34 cellular contexts compared by ENCODE assay signal in the genomic region with DNA sequence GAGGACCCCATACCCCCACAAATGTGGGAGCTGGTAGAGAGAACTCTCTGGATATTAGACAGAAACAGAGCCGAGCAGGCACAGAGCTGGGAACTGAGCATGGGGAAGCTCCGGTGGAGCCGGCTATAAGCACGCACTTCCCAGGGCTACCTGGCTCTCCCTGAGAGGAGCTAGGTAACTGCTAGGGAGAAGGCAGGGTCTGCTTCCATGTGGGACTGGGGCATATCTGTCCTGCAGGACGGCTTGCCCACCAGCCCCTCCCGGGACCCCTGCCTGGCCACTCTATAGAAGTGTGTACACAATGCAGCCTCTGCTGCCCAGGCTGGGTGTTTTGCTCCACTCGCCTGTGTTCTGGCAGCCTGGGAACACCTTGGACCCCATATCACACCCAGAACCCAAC.
"Had no signal": no experiment of that assay in that cellular context is flagged by ENCODE, and none has a peak within 500 bp of the region (broad histone marks: within the 10 kb centered on the region; RNA-seq: fewer than 3 reads in every experiment).

No MANE protein-coding gene starts in this region.

- H3K27me3 ChIP-seq: adrenal gland, body of pancreas, brain microvascular endothelial cell, breast epithelium had no signal

- H3K4me3 ChIP-seq: adrenal gland, body of pancreas, breast epithelium had no signal

- H3K4me1 ChIP-seq: adrenal gland, body of pancreas, breast epithelium had no signal

- H3K4me3 Mint-ChIP-seq: activated B cell treated with CpG ODN at 0.5 μM for 24 hours; activated CD4-positive, alpha-beta memory T cell treated with anti-CD3 and anti-CD28 coated beads for 36 hours; activated CD4-positive, alpha-beta T cell treated with anti-CD3 and anti-CD28 coated beads, Interleukin-2, amount 10 ng/mL, durations not matched to agents 24 days and 14 days; activated CD8-positive, alpha-beta T cell treated with anti-CD3 and anti-CD28 coated beads for 36 hours; activated naive CD4-positive, alpha-beta T cell treated with anti-CD3 and anti-CD28 coated beads for 36 hours; activated naive CD8-positive, alpha-beta T cell treated with anti-CD3 and anti-CD28 coated beads for 36 hours; activated T-cell treated with anti-CD3 and anti-CD28 coated beads, Interleukin-2, amount 50 U/mL, for 4 hours; activated T-cell treated with anti-CD3 and anti-CD28 coated beads, Interleukin-2, amount 50 U/mL, for 72 hours; activated T-helper 1 cell treated with anti-CD3 and anti-CD28 coated beads, Interleukin-12 subunit alpha, Interleukin-12 subunit beta, Interleukin-2, Interleukin-4 antibody, amounts not matched to agents 30 ng/mL and 10 ng/mL and 1 ng/mL, durations not matched to agents 14 hours and 24 hours and 36 hours; activated T-helper 17 cell treated with anti-CD3 and anti-CD28 coated beads, Interleukin-2, amount 50 U/mL, for 72 hours; T-cell; T-helper 17 cell; T-helper 2 cell treated with Interferon-gamma antibody and Interleukin-4, amounts not matched to agents 5 μg/mL and 100 μg/mL, for 36 hours had no signal

- H3K27ac Mint-ChIP-seq: activated B cell treated with CpG ODN at 0.5 μM for 24 hours; activated CD4-positive, alpha-beta memory T cell treated with anti-CD3 and anti-CD28 coated beads for 36 hours; activated CD4-positive, alpha-beta T cell treated with anti-CD3 and anti-CD28 coated beads, Interleukin-2, amount 10 ng/mL, durations not matched to agents 24 days and 14 days; activated CD8-positive, alpha-beta T cell treated with anti-CD3 and anti-CD28 coated beads for 36 hours; activated naive CD4-positive, alpha-beta T cell treated with anti-CD3 and anti-CD28 coated beads for 36 hours; activated naive CD4-positive, alpha-beta T cell treated with anti-CD3 and anti-CD28 coated beads, Interleukin-2, amount 50 U/mL, for 72 hours; activated naive CD8-positive, alpha-beta T cell treated with anti-CD3 and anti-CD28 coated beads for 36 hours; activated T-cell treated with anti-CD3 and anti-CD28 coated beads, Interleukin-2, amount 50 U/mL, for 72 hours; activated T-helper 1 cell treated with anti-CD3 and anti-CD28 coated beads, Interleukin-12 subunit alpha, Interleukin-12 subunit beta, Interleukin-2, Interleukin-4 antibody, amounts not matched to agents 30 ng/mL and 10 ng/mL and 1 ng/mL, durations not matched to agents 14 hours and 24 hours and 36 hours; activated T-helper 17 cell treated with anti-CD3 and anti-CD28 coated beads, Interleukin-2, amount 50 U/mL, for 72 hours; T-cell; T-helper 17 cell; T-helper 2 cell treated with Interferon-gamma antibody and Interleukin-4, amounts not matched to agents 5 μg/mL and 100 μg/mL, for 36 hours had no signal

- H3K27ac ChIP-seq: adrenal gland, body of pancreas, brain microvascular endothelial cell, breast epithelium, VCaP had no signal

- H3K36me3 Mint-ChIP-seq: activated CD4-positive, alpha-beta memory T cell treated with anti-CD3 and anti-CD28 coated beads for 36 hours; activated naive CD8-positive, alpha-beta T cell treated with anti-CD3 and anti-CD28 coated beads for 36 hours; T-cell had no signal

- ATAC-seq: activated CD8-positive, alpha-beta T cell treated with anti-CD3 and anti-CD28 coated beads for 36 hours; activated naive CD4-positive, alpha-beta T cell treated with anti-CD3 and anti-CD28 coated beads, Interleukin-2, amount 50 U/mL, for 72 hours; activated T-cell treated with anti-CD3 and anti-CD28 coated beads, Interleukin-2, amount 50 U/mL, for 4 hours; activated T-cell treated with anti-CD3 and anti-CD28 coated beads, Interleukin-2, amount 50 U/mL, for 72 hours; activated T-helper 17 cell treated with anti-CD3 and anti-CD28 coated beads, Interleukin-2, amount 50 U/mL, for 72 hours; body of pancreas; T-cell; T-helper 17 cell had no signal

- H3K36me3 ChIP-seq: adrenal gland, brain microvascular endothelial cell, breast epithelium had no signal

- H3K9me3 ChIP-seq: adrenal gland, body of pancreas, breast epithelium had no signal

- DNase-seq: activated B cell treated with CpG ODN at 0.5 μM for 24 hours; activated CD4-positive, alpha-beta memory T cell treated with anti-CD3 and anti-CD28 coated beads for 36 hours; activated CD4-positive, alpha-beta T cell treated with anti-CD3 and anti-CD28 coated beads for 4 hours; activated CD4-positive, alpha-beta T cell treated with anti-CD3 and anti-CD28 coated beads, Interleukin-2, amount 10 ng/mL, durations not matched to agents 24 days and 14 days; activated CD4-positive, alpha-beta T cell treated with anti-CD3 and anti-CD28 coated beads, Interleukin-2, amount 50 U/mL, for 1 hour; activated CD4-positive, alpha-beta T cell treated with anti-CD3 and anti-CD28 coated beads, Interleukin-2, amount 50 U/mL, for 4 hours; activated CD4-positive, CD25-positive, alpha-beta regulatory T cell treated with anti-CD3 and anti-CD28 coated beads, Interleukin-2, amount 50 U/mL, for 72 hours; activated CD8-positive, alpha-beta memory T cell treated with anti-CD3 and anti-CD28 coated beads, Interleukin-2, amount 50 U/mL, for 4 hours; activated CD8-positive, alpha-beta T cell treated with anti-CD3 and anti-CD28 coated beads for 36 hours; activated effector memory CD4-positive, alpha-beta T cell treated with anti-CD3 and anti-CD28 coated beads, Interleukin-2, amount 50 U/mL, for 16 hours; activated gamma-delta T cell treated with Interleukin-2 at 50 U/mL for 16 hours; activated naive CD4-positive, alpha-beta T cell; activated naive CD4-positive, alpha-beta T cell treated with anti-CD3 and anti-CD28 coated beads for 36 hours; activated naive CD4-positive, alpha-beta T cell treated with anti-CD3 and anti-CD28 coated beads, Interleukin-2, amount 50 U/mL, for 16 hours; activated naive CD8-positive, alpha-beta T cell treated with anti-CD3 and anti-CD28 coated beads for 36 hours; activated T-cell treated with anti-CD3 and anti-CD28 coated beads for 4 hours; activated T-cell treated with anti-CD3 and anti-CD28 coated beads, Interleukin-2, amount 50 U/mL, for 1 hour; activated T-cell treated with anti-CD3 and anti-CD28 coated beads, Interleukin-2, amount 50 U/mL, for 4 hours; activated T-cell treated with anti-CD3 and anti-CD28 coated beads, Interleukin-2, amount 50 U/mL, for 72 hours; adrenal gland; amniotic stem cell; aorta; body of pancreas; central memory CD4-positive, alpha-beta T cell; T-cell; T-helper 17 cell; T-helper 9 cell had no signal

- H3K4me1 Mint-ChIP-seq: activated B cell treated with CpG ODN at 0.5 μM for 24 hours; activated CD4-positive, alpha-beta T cell treated with anti-CD3 and anti-CD28 coated beads, Interleukin-2, amount 10 ng/mL, durations not matched to agents 24 days and 14 days; activated naive CD8-positive, alpha-beta T cell treated with anti-CD3 and anti-CD28 coated beads for 36 hours; activated T-helper 17 cell treated with anti-CD3 and anti-CD28 coated beads, Interleukin-2, amount 50 U/mL, for 72 hours; T-cell; T-helper 17 cell had no signal

- H3K27me3 Mint-ChIP-seq: activated B cell treated with CpG ODN at 0.5 μM for 24 hours; activated CD4-positive, alpha-beta memory T cell treated with anti-CD3 and anti-CD28 coated beads for 36 hours; activated CD4-positive, alpha-beta T cell treated with anti-CD3 and anti-CD28 coated beads, Interleukin-2, amount 10 ng/mL, durations not matched to agents 24 days and 14 days; activated CD8-positive, alpha-beta T cell treated with anti-CD3 and anti-CD28 coated beads for 36 hours; activated naive CD8-positive, alpha-beta T cell treated with anti-CD3 and anti-CD28 coated beads for 36 hours; activated T-helper 17 cell treated with anti-CD3 and anti-CD28 coated beads, Interleukin-2, amount 50 U/mL, for 72 hours; T-cell; T-helper 17 cell had no signal
